Comparison of ENCODE assay signal across 14 cellular contexts in genomic region chr13:44132710-44133109, GRCh38.
DNase-seq lines count a peak whose midpoint lies in the region; ATAC-seq, FAIRE-seq and TF ChIP-seq lines count a peak whose summit lies in the region.
"Had no signal": no experiment of that assay in that cellular context is flagged by ENCODE, and none has a peak within 500 bp of the region (broad histone marks: within the 10 kb centered on the region; RNA-seq: fewer than 3 reads in every experiment).

No MANE protein-coding gene starts in this region.

- H3K4me3 ChIP-seq in MG63 (no peak overlapping the region), bronchial epithelial cell (ENCODE audit: low read depth, low read length) (no peak overlapping the region), thoracic aorta (no peak overlapping the region)
- H3K4me3 ChIP-seq: SK-N-MC had no signal

- intact Hi-C loops in left colon (cut with DNase I, micrococcal nuclease): no loop called here

- TF ChIP-seq CTCF in bronchial epithelial cell (IDR thresholded peaks at IDR 0.05; ENCODE audit: insufficient read depth, low read length, severe bottlenecking) (no peak), thoracic aorta (IDR thresholded peaks at IDR 0.05) (no peak), GM13976 (IDR thresholded peaks at IDR 0.05; ENCODE audit: borderline replicate concordance, control extremely low read depth, extremely low read depth, insufficient read depth, missing control alignments) (no peak)

- no peak for FAIRE-seq in bronchial epithelial cell (lab: Jason Lieb, UNC)
- FAIRE-seq: G401.6 had no signal

- ATAC-seq in left colon (peak; percentile 57), thoracic aorta (ENCODE audit: insufficient number of reproducible peaks, low FRiP score, low read depth) (peak; percentile 91), GM18868 (IDR thresholded peaks at IDR 0.05; ENCODE audit: unreplicated experiment) (no peak)

- peaks cover 15 to 27% of the 10 kb centered on the region in 2 donors for H3K4me1 ChIP-seq in thoracic aorta (ENCODE audit: control insufficient read depth in 1 of 2, low read depth in 2 of 2)

- peak; percentile 87 for DNase-seq in MG63
- peak; percentile 70 for DNase-seq in bronchial epithelial cell (ENCODE audit: low read depth)
- DNase-seq in left colon: peak; percentile 19 to 36
- DNase-seq in thoracic aorta (ENCODE audit: low spot score): peak; percentile 59
- no peak for DNase-seq in HUDEP-2 (lab: John Stamatoyannopoulos, UW; ENCODE audit: unreplicated experiment in 76 of 76)
- no peak for DNase-seq in stimulated activated naive CD4-positive, alpha-beta T cell treated with Interleukin-2 at 50 U/mL for 16 hours (lab: John Stamatoyannopoulos, UW)
- no peak for DNase-seq in GM13976 (ENCODE audit: low spot score)
- DNase-seq: activated CD8-positive, alpha-beta memory T cell treated with anti-CD3 and anti-CD28 coated beads, Interleukin-2, amount 50 U/mL, for 48 hours; effector memory CD4-positive, alpha-beta T cell; NCI-H1417; stimulated activated CD4-positive, alpha-beta T cell treated with anti-CD3 and anti-CD28 coated beads, Interleukin-4, amount 100 ng/mL, for 1 hour had no signal

- H3K27ac ChIP-seq in thoracic aorta: peak overlapping the region; percentile 36 to 68
- H3K27ac ChIP-seq: SK-N-MC had no signal

- in situ Hi-C loops in GM13976 (cut with MboI; ENCODE audit: low sequenced_read_pairs, unreplicated experiment): no loop called here

- H3K27me3 ChIP-seq in MG63: no peaks in the 10 kb centered on the region
- H3K27me3 ChIP-seq in bronchial epithelial cell (ENCODE audit: control insufficient read depth, insufficient read depth, low read length): no peaks in the 10 kb centered on the region
- H3K27me3 ChIP-seq in thoracic aorta (replicated peaks; ENCODE audit: insufficient read depth): no peaks in the 10 kb centered on the region

- no peaks in the 10 kb centered on the region for H3K36me3 ChIP-seq in MG63
- H3K36me3 ChIP-seq in bronchial epithelial cell (ENCODE audit: control insufficient read depth, insufficient read depth, low read length): no peaks in the 10 kb centered on the region
- no peaks in the 10 kb centered on the region for H3K36me3 ChIP-seq in thoracic aorta

- H3K9me3 ChIP-seq in MG63: no peaks in the 10 kb centered on the region
- no peaks in the 10 kb centered on the region for H3K9me3 ChIP-seq in thoracic aorta

Comparison
In these comparisons a context has a peak if more than half of its experiments do, and no peak if none do; other contexts are left out.
1. DNase-seq: peak in MG63 (single experiment), bronchial epithelial cell (single experiment), left colon (2 of 2) and thoracic aorta (single experiment); none in HUDEP-2 (0 of 76), stimulated activated naive CD4-positive, alpha-beta T cell treated with Interleukin-2 at 50 U/mL for 16 hours (single experiment) and GM13976 (single experiment).